In the genomic region with DNA sequence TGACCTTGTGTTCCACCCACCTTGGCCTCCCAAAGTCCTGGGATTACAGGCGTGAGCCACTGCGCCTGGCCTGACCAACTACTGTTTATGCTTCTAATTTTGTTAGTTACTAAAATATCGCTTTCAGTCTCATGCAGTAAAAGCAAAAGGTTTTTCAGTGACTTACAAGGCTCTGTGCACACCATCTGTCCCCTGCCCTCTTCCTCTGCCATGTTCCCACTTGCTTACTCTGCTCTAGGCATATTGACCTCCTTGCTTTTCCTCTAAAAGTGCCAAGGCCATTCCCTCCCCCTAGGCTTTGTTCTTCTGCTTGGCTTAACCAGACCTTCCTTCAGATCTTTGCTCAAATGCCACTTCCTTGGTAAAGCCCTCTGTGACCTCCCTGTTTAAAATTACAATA, we compare ENCODE assay signal across 32 cellular contexts.
"Had no signal": no experiment of that assay in that cellular context is flagged by ENCODE, and none has a peak within 500 bp of the region (broad histone marks: within the 10 kb centered on the region; RNA-seq: fewer than 3 reads in every experiment).

No MANE protein-coding gene starts in this region.

- H3K36me3 ChIP-seq: brain microvascular endothelial cell, WERI-Rb-1 had no signal

- H3K9me3 Mint-ChIP-seq: activated B cell treated with CpG ODN at 0.5 μM for 24 hours; activated CD8-positive, alpha-beta T cell treated with anti-CD3 and anti-CD28 coated beads for 36 hours; activated T-cell treated with anti-CD3 and anti-CD28 coated beads, Interleukin-2, amount 50 U/mL, for 4 hours; activated T-helper 17 cell treated with anti-CD3 and anti-CD28 coated beads, Interleukin-2, amount 50 U/mL, for 72 hours; dendritic cell treated with granulocyte-macrophage colony-stimulating factor and Interleukin-4, amounts not matched to agents 40 ng/mL and 50 ng/mL, for 4 days; endodermal cell; T-helper 2 cell treated with Interferon-gamma antibody and Interleukin-4, amounts not matched to agents 5 μg/mL and 100 μg/mL, for 36 hours had no signal

- H3K4me3 Mint-ChIP-seq: activated B cell treated with CpG ODN at 0.5 μM for 24 hours; activated CD8-positive, alpha-beta T cell treated with anti-CD3 and anti-CD28 coated beads for 36 hours; activated naive CD8-positive, alpha-beta T cell; activated T-cell treated with anti-CD3 and anti-CD28 coated beads, Interleukin-2, amount 50 U/mL, for 4 hours; activated T-helper 17 cell treated with anti-CD3 and anti-CD28 coated beads, Interleukin-2, amount 50 U/mL, for 72 hours; dendritic cell treated with granulocyte-macrophage colony-stimulating factor and Interleukin-4, amounts not matched to agents 40 ng/mL and 50 ng/mL, for 4 days; endodermal cell; T-helper 17 cell; T-helper 2 cell treated with Interferon-gamma antibody and Interleukin-4, amounts not matched to agents 5 μg/mL and 100 μg/mL, for 36 hours had no signal

- ATAC-seq: activated CD4-positive, CD25-positive, alpha-beta regulatory T cell treated with anti-CD3 and anti-CD28 coated beads, Interleukin-2, amount 50 U/mL, for 24 hours; activated CD8-positive, alpha-beta T cell treated with anti-CD3 and anti-CD28 coated beads for 36 hours; activated T-cell treated with anti-CD3 and anti-CD28 coated beads, Interleukin-2, amount 50 U/mL, for 4 hours; activated T-helper 17 cell treated with anti-CD3 and anti-CD28 coated beads, Interleukin-2, amount 50 U/mL, for 72 hours; esophagus mucosa; T-helper 17 cell had no signal

- H3K36me3 Mint-ChIP-seq: activated naive CD8-positive, alpha-beta T cell had no signal

- H3K27me3 Mint-ChIP-seq: activated B cell treated with CpG ODN at 0.5 μM for 24 hours; activated naive CD8-positive, alpha-beta T cell had no signal

- H3K4me3 ChIP-seq: coronary artery, dorsolateral prefrontal cortex had no signal

- H3K27me3 ChIP-seq: brain microvascular endothelial cell had no signal

- H3K27ac Mint-ChIP-seq: activated B cell treated with CpG ODN at 0.5 μM for 24 hours; activated CD8-positive, alpha-beta T cell treated with anti-CD3 and anti-CD28 coated beads for 36 hours; activated naive CD8-positive, alpha-beta T cell; activated T-helper 17 cell treated with anti-CD3 and anti-CD28 coated beads, Interleukin-2, amount 50 U/mL, for 72 hours; dendritic cell treated with granulocyte-macrophage colony-stimulating factor and Interleukin-4, amounts not matched to agents 40 ng/mL and 50 ng/mL, for 4 days; endodermal cell; T-helper 17 cell; T-helper 2 cell treated with Interferon-gamma antibody and Interleukin-4, amounts not matched to agents 5 μg/mL and 100 μg/mL, for 36 hours had no signal

- H3K4me1 Mint-ChIP-seq: activated B cell treated with CpG ODN at 0.5 μM for 24 hours; activated T-helper 17 cell treated with anti-CD3 and anti-CD28 coated beads, Interleukin-2, amount 50 U/mL, for 72 hours; T-helper 17 cell had no signal

- H3K27ac ChIP-seq: brain microvascular endothelial cell, coronary artery, dorsolateral prefrontal cortex, WERI-Rb-1 had no signal

- DNase-seq: activated B cell treated with CpG ODN at 0.5 μM for 24 hours; activated CD4-positive, alpha-beta T cell treated with anti-CD3 and anti-CD28 coated beads for 48 hours; activated CD4-positive, alpha-beta T cell treated with anti-CD3 and anti-CD28 coated beads, Interleukin-2, amount 50 U/mL, for 1 hour; activated CD4-positive, alpha-beta T cell treated with anti-CD3 and anti-CD28 coated beads, Interleukin-2, amount 50 U/mL, for 48 hours; activated CD8-positive, alpha-beta memory T cell treated with anti-CD3 and anti-CD28 coated beads for 24 hours; activated CD8-positive, alpha-beta T cell treated with anti-CD3 and anti-CD28 coated beads for 36 hours; activated effector memory CD4-positive, alpha-beta T cell treated with Interleukin-2 at 50 U/mL for 16 hours; activated gamma-delta T cell treated with Interleukin-2 at 50 U/mL for 16 hours; activated naive CD4-positive, alpha-beta T cell treated with anti-CD3 and anti-CD28 coated beads, Interleukin-2, amount 50 U/mL, for 16 hours; activated naive CD4-positive, alpha-beta T cell treated with Interleukin-2 at 50 U/mL for 16 hours; activated T-cell treated with anti-CD3 and anti-CD28 coated beads, Interleukin-2, amount 50 U/mL, for 4 hours; amniotic stem cell; anterior cingulate cortex; brain microvascular endothelial cell; caudate nucleus; cerebellar nuclear complex; dorsolateral prefrontal cortex; effector memory CD4-positive, alpha-beta T cell; endodermal cell; foreskin fibroblast; head of caudate nucleus; T-helper 1 cell; T-helper 17 cell; T1000; WERI-Rb-1 had no signal
